Comparison of ENCODE assay signal across 17 cellular contexts in the genomic region with DNA sequence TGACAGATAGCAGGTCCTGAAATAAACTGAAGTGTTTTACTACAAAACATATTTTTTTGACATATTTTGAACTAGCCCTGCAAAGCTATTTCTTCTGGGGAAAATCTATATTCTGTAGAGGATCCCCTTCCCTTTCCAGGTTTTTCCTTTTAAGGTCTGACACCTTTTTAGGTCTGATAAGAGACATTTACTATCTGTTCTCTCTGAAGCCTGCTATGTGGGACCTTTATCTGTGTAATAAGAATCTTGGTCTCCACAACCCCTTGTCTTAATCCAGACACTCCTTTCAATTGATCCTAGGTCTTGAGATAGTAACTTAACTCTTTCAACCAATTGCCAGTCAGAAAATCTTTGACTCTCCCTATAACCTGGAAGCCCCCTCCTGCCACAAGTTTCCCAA.
"Had no signal": no experiment of that assay in that cellular context is flagged by ENCODE, and none has a peak within 500 bp of the region (broad histone marks: within the 10 kb centered on the region; RNA-seq: fewer than 3 reads in every experiment).

No MANE protein-coding gene starts in this region.

- H3K27ac ChIP-seq: breast epithelium, dorsolateral prefrontal cortex, lower lobe of right lung, sigmoid colon, upper lobe of right lung had no signal

- H3K27me3 Mint-ChIP-seq: stimulated activated naive CD8-positive, alpha-beta T cell treated with anti-CD3 and anti-CD28 coated beads, Interleukin-15, Interleukin-2, amounts not matched to agents 100 ng/mL and 50 ng/mL, for 24 hours had no signal

- H3K4me1 ChIP-seq: breast epithelium, upper lobe of right lung had no signal

- H3K4me3 Mint-ChIP-seq: immature natural killer cell; natural killer cell; stimulated activated naive CD8-positive, alpha-beta T cell treated with anti-CD3 and anti-CD28 coated beads, Interleukin-15, Interleukin-2, amounts not matched to agents 100 ng/mL and 50 ng/mL, for 24 hours had no signal

- DNase-seq: activated CD4-positive, alpha-beta T cell treated with anti-CD3 and anti-CD28 coated beads, Interleukin-2, amount 50 U/mL, for 48 hours; activated T-cell treated with anti-CD3 and anti-CD28 coated beads, Interleukin-2, amount 50 U/mL, for 48 hours; anterior cingulate cortex; dorsolateral prefrontal cortex; hypothalamus; immature natural killer cell; left cardiac atrium; lower lobe of right lung; natural killer cell; sigmoid colon; upper lobe of right lung had no signal

- H3K9me3 Mint-ChIP-seq: immature natural killer cell; natural killer cell; stimulated activated naive CD8-positive, alpha-beta T cell treated with anti-CD3 and anti-CD28 coated beads, Interleukin-15, Interleukin-2, amounts not matched to agents 100 ng/mL and 50 ng/mL, for 24 hours had no signal

- H3K9me3 ChIP-seq: lower lobe of right lung, sigmoid colon, upper lobe of right lung had no signal

- ATAC-seq: activated CD4-positive, CD25-positive, alpha-beta regulatory T cell treated with anti-CD3 and anti-CD28 coated beads, Interleukin-2, amount 50 U/mL, for 24 hours; esophagus mucosa; left cardiac atrium; lower lobe of right lung; natural killer cell; upper lobe of right lung had no signal

- H3K27me3 ChIP-seq: breast epithelium, dorsolateral prefrontal cortex, sigmoid colon, upper lobe of right lung had no signal

- H3K27ac Mint-ChIP-seq: natural killer cell; stimulated activated naive CD8-positive, alpha-beta T cell treated with anti-CD3 and anti-CD28 coated beads, Interleukin-15, Interleukin-2, amounts not matched to agents 100 ng/mL and 50 ng/mL, for 24 hours; T-helper 2 cell treated with Interferon-gamma antibody and Interleukin-4, amounts not matched to agents 5 μg/mL and 100 μg/mL, for 36 hours had no signal

- H3K36me3 ChIP-seq: breast epithelium, lower lobe of right lung, sigmoid colon, upper lobe of right lung had no signal

- H3K4me3 ChIP-seq: breast epithelium, dorsolateral prefrontal cortex, lower lobe of right lung, sigmoid colon, upper lobe of right lung had no signal

- H3K36me3 Mint-ChIP-seq: natural killer cell had no signal

- FAIRE-seq: endometrium had no signal
